Comparison of ENCODE assay signal across 12 cellular contexts in genomic region chr7:94649313-94649924, GRCh38. TPM values are rescaled to one million over a fixed set of nuclear protein-coding genes. Genes with fewer than 3 reads are reported as not detected.
DNase-seq lines count a peak whose midpoint lies in the region; ATAC-seq and TF ChIP-seq lines count a peak whose summit lies in the region.
"Had no signal": no experiment of that assay in that cellular context is flagged by ENCODE, and none has a peak within 500 bp of the region (broad histone marks: within the 10 kb centered on the region; RNA-seq: fewer than 3 reads in every experiment).

No MANE protein-coding gene starts in this region.

- H3K9ac ChIP-seq in Karpas-422 (ENCODE audit: low read length): no peak overlapping the region

- no peaks in the 10 kb centered on the region for H3K36me3 ChIP-seq in testis (ENCODE audit: low read depth, missing control alignments)
- H3K36me3 ChIP-seq in Karpas-422 (ENCODE audit: insufficient read depth, low read length): no peaks in the 10 kb centered on the region
- H3K36me3 ChIP-seq in esophagus squamous epithelium: no peaks in the 10 kb centered on the region
- H3K36me3 ChIP-seq: left ventricle myocardium inferior, spleen had no signal

- H3K4me3 ChIP-seq in astrocyte of the cerebellum (ENCODE audit: low read depth, low read length) (peak overlapping the region; percentile 9), testis (no peak overlapping the region), Karpas-422 (ENCODE audit: low read length) (no peak overlapping the region), esophagus squamous epithelium (no peak overlapping the region)
- H3K4me3 ChIP-seq: left ventricle myocardium inferior, spleen had no signal

- H3K79me2 ChIP-seq in Karpas-422 (ENCODE audit: low read length): peaks cover 3% of the 10 kb centered on the region

- in situ Hi-C loops in astrocyte of the cerebellum (cut with HindIII; ENCODE audit: low sequenced_read_pairs): no loop called here

- no peak overlapping the region for H3K27ac ChIP-seq in testis
- H3K27ac ChIP-seq in Karpas-422 (ENCODE audit: low read length): no peak overlapping the region
- no peak overlapping the region for H3K27ac ChIP-seq in esophagus squamous epithelium
- H3K27ac ChIP-seq: left ventricle myocardium inferior, spleen had no signal

- H2AFZ ChIP-seq in Karpas-422 (ENCODE audit: low read length): no peak overlapping the region

- no peak for TF ChIP-seq CTCF in astrocyte of the cerebellum (IDR thresholded peaks at IDR 0.05; ENCODE audit: low read depth, low read length, missing control alignments)
- TF ChIP-seq CTCF in testis (IDR thresholded peaks at IDR 0.05): no peak
- no peak for TF ChIP-seq CTCF in esophagus squamous epithelium (IDR thresholded peaks at IDR 0.05)

- DNase-seq in SIG-M5 treated with dmso at 0.1 percent for 504 hours (lab: John Stamatoyannopoulos, UW; ENCODE audit: unreplicated experiment) (peak; percentile 2), SIG-M5 (lab: John Stamatoyannopoulos, UW) (no peak), astrocyte of the cerebellum (ENCODE audit: low read depth) (no peak), testis (peak; percentile 46), Karpas-422 (no peak), NAMALWA (ENCODE audit: low spot score) (no peak), esophagus squamous epithelium (lab: John Stamatoyannopoulos, UW) (no peak)
- DNase-seq: effector CD8-positive, alpha-beta T cell; left ventricle myocardium inferior had no signal

- no peak overlapping the region for H3K4me2 ChIP-seq in Karpas-422 (ENCODE audit: low read depth, low read length, poor library complexity, severe bottlenecking)

- intact Hi-C loops in testis (cut with DNase I; ENCODE audit: low total_unique reads): no loop called here
- intact Hi-C loops in esophagus squamous epithelium (cut with DNase I): no loop called here

- 54 to 73% methylated on average over 4 of the region's 4 CpGs for WGBS in testis, 2 donors
- WGBS in esophagus squamous epithelium, 2 donors: 30 to 42% methylated on average over 4 of the region's 4 CpGs

- no peaks in the 10 kb centered on the region for H4K20me1 ChIP-seq in Karpas-422 (ENCODE audit: insufficient read depth, low read depth, low read length)

- peak; percentile 81 for ATAC-seq in HG02938 (IDR thresholded peaks at IDR 0.05; ENCODE audit: unreplicated experiment)

- no peaks in the 10 kb centered on the region for H3K27me3 ChIP-seq in testis
- H3K27me3 ChIP-seq in Karpas-422 (ENCODE audit: low read length): no peaks in the 10 kb centered on the region
- H3K27me3 ChIP-seq in esophagus squamous epithelium: peaks cover 0 to 80% (median 4%) of the 10 kb centered on the region in 4 donors

- H3K9me2 ChIP-seq in Karpas-422 (replicated peaks; ENCODE audit: insufficient read depth, low read length): no peaks in the 10 kb centered on the region

- H3K9me3 ChIP-seq in testis (no peaks in the 10 kb centered on the region), Karpas-422 (ENCODE audit: low read length) (no peaks in the 10 kb centered on the region), esophagus squamous epithelium (no peaks in the 10 kb centered on the region)
- H3K9me3 ChIP-seq: left ventricle myocardium inferior, spleen had no signal

- H3K4me1 ChIP-seq in testis (no peaks in the 10 kb centered on the region), Karpas-422 (ENCODE audit: low read length) (peaks cover 3% of the 10 kb centered on the region), esophagus squamous epithelium (peaks cover 0 to 2% (median 0%) of the 10 kb centered on the region in 3 donors)
- H3K4me1 ChIP-seq: left ventricle myocardium inferior had no signal

- TF ChIP-seq POLR2A in testis (IDR thresholded peaks at IDR 0.05) (no peak), esophagus squamous epithelium (IDR thresholded peaks at IDR 0.05) (no peak)

RNA-seq across cellular contexts. Expression of gene SGCE, which starts 6.5 kb away (rescaled TPM):
- total RNA-seq in testis (100 to 1,000 TPM; 142 to 146 TPM), esophagus squamous epithelium (10 to 100 TPM in 2 of 4 donors, 1 to 10 TPM in 1, under 1 TPM in 1; 0.38 to 44.8 (median 13.2) TPM)
- 71.3 TPM for polyA plus RNA-seq in testis (ENCODE audit: insufficient read depth, low read depth, low replicate concordance)
- 26.4 and 39.8 TPM in 2 replicates for total RNA-seq in Karpas-422 (2014; rRNA removed; shearing (Covaris generic); ENCODE audit: low replicate concordance)
- total RNA-seq: activated T-helper 1 cell treated with anti-CD3 and anti-CD28 coated beads, Interleukin-12 subunit alpha, Interleukin-12 subunit beta, Interleukin-2, Interleukin-4 antibody, amounts not matched to agents 30 ng/mL and 10 ng/mL and 1 ng/mL, durations not matched to agents 14 hours and 24 hours and 36 hours had no signal

Comparison
In these comparisons a context has a peak if more than half of its experiments do, and no peak if none do; other contexts are left out.
1. DNase-seq: peak in SIG-M5 treated with dmso at 0.1 percent for 504 hours (single experiment) and testis (single experiment); none in SIG-M5 (single experiment), astrocyte of the cerebellum (single experiment), Karpas-422 (single experiment), NAMALWA (single experiment) and esophagus squamous epithelium (single experiment).